In the genomic region with DNA sequence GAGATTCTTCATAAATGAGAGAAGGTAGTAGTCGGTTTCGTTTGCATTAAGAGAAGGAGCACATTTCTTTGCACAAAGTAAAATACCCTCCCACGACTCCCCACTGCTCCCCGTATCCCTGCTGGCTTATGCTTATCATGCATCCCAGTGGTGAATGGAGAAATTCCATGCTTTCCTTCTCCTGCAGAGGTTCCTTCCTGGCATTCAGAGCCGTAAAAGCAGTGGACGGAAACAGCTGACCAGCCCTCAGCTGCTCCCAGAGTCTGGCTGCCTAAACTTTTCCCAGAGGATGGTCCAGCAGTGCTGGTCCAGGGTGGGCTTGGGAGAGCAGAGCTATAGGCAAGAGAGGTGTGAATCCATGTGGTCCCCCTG, we compare ENCODE assay signal across 13 cellular contexts.
DNase-seq lines count a peak whose midpoint lies in the region; TF ChIP-seq lines count a peak whose summit lies in the region.
"Had no signal": no experiment of that assay in that cellular context is flagged by ENCODE, and none has a peak within 500 bp of the region (broad histone marks: within the 10 kb centered on the region; RNA-seq: fewer than 3 reads in every experiment).

No MANE protein-coding gene starts in this region.

- H3K36me3 Mint-ChIP-seq in endothelial cell (ENCODE audit: low read depth, unreplicated experiment) = peaks cover 18% of the 10 kb centered on the region
- H3K36me3 Mint-ChIP-seq: CD8-positive, alpha-beta T cell; natural killer cell had no signal

- peaks cover 87% of the 10 kb centered on the region for H3K79me2 ChIP-seq in OCI-LY7 (ENCODE audit: insufficient read depth, low read depth, low read length)

- intact Hi-C loops in OCI-LY7 (cut with micrococcal nuclease; ENCODE audit: unreplicated experiment) = no loop called here

- H3K36me3 ChIP-seq in H7 (replicated peaks; ENCODE audit: control insufficient read depth, insufficient read depth, low read length) = no peaks in the 10 kb centered on the region
- peaks cover 27% of the 10 kb centered on the region for H3K36me3 ChIP-seq in skeletal muscle satellite cell (ENCODE audit: insufficient read depth, low read length)
- peaks cover 33% of the 10 kb centered on the region for H3K36me3 ChIP-seq in OCI-LY7 (ENCODE audit: insufficient read depth, low read length)

- POLR2A ChIA-PET in OCI-LY7 (lab: Charles Lee) = no interaction called here

- H3K9me3 ChIP-seq in skeletal muscle satellite cell (replicated peaks; ENCODE audit: low read length) (no peaks in the 10 kb centered on the region), OCI-LY7 (ENCODE audit: low read length) (no peaks in the 10 kb centered on the region)

- no peaks in the 10 kb centered on the region for H3K9me2 ChIP-seq in OCI-LY7 (ENCODE audit: insufficient read depth, low read length)

- H3K4me2 ChIP-seq in skeletal muscle satellite cell (ENCODE audit: low read length) = peak overlapping the region; percentile 62
- no peak overlapping the region for H3K4me2 ChIP-seq in OCI-LY7 (ENCODE audit: low read length)

- H3K4me1 Mint-ChIP-seq in endothelial cell (ENCODE audit: unreplicated experiment) = peaks cover 75% of the 10 kb centered on the region
- H3K4me1 Mint-ChIP-seq: natural killer cell had no signal

- H4K20me1 ChIP-seq in OCI-LY7 (ENCODE audit: insufficient read depth, low read length) = no peaks in the 10 kb centered on the region

- H3K27ac Mint-ChIP-seq in endothelial cell (ENCODE audit: unreplicated experiment) = peak overlapping the region; percentile 99
- H3K27ac Mint-ChIP-seq: activated CD4-positive, alpha-beta T cell treated with anti-CD3 and anti-CD28 coated beads, Interleukin-2, amount 10 ng/mL, durations not matched to agents 24 days and 14 days; CD8-positive, alpha-beta T cell; natural killer cell had no signal

- TF ChIP-seq CTCF in endothelial cell (IDR thresholded peaks at IDR 0.05; ENCODE audit: unreplicated experiment) = no peak
- TF ChIP-seq CTCF in OCI-LY7 (conservative IDR thresholded peaks at IDR 0.05; ENCODE audit: low read length) = no peak

- CTCF ChIA-PET in OCI-LY7 (lab: Charles Lee; ENCODE audit: unreplicated experiment) = no interaction called here

- no peaks in the 10 kb centered on the region for H3K9me3 Mint-ChIP-seq in endothelial cell (ENCODE audit: unreplicated experiment)
- H3K9me3 Mint-ChIP-seq: activated CD4-positive, alpha-beta T cell treated with anti-CD3 and anti-CD28 coated beads, Interleukin-2, amount 10 ng/mL, durations not matched to agents 24 days and 14 days; CD8-positive, alpha-beta T cell; natural killer cell had no signal

- peak overlapping the region; percentile 60 for H3K4me3 Mint-ChIP-seq in endothelial cell (ENCODE audit: unreplicated experiment)
- H3K4me3 Mint-ChIP-seq: activated CD4-positive, alpha-beta T cell treated with anti-CD3 and anti-CD28 coated beads, Interleukin-2, amount 10 ng/mL, durations not matched to agents 24 days and 14 days; CD8-positive, alpha-beta T cell; natural killer cell had no signal

- BruUV-seq in OCI-LY7 (replicated peaks; lab: Mats Ljungman, UMichigan) = no TSS peak

- no peak overlapping the region for H3K27ac ChIP-seq in OCI-LY7 (ENCODE audit: low read depth, low read length, poor library complexity, severe bottlenecking)

- H3K4me1 ChIP-seq in skeletal muscle satellite cell (ENCODE audit: control insufficient read depth, insufficient read depth, low read length) (peaks cover 37% of the 10 kb centered on the region), OCI-LY7 (ENCODE audit: insufficient read depth, low read length, poor library complexity, severe bottlenecking) (peaks cover 62% of the 10 kb centered on the region)

- H3K9ac ChIP-seq in skeletal muscle satellite cell (ENCODE audit: low read depth, low read length) = peak overlapping the region; percentile 61

- H3K4me3 ChIP-seq in H7 (ENCODE audit: insufficient read depth, low read depth, low read length) (no peak overlapping the region), skeletal muscle satellite cell (ENCODE audit: low read length) (no peak overlapping the region), OCI-LY7 (ENCODE audit: low read depth, low read length, poor library complexity, severe bottlenecking) (no peak overlapping the region)

- H3K27me3 Mint-ChIP-seq in endothelial cell (ENCODE audit: unreplicated experiment) = peaks cover 22% of the 10 kb centered on the region
- H3K27me3 Mint-ChIP-seq: activated CD4-positive, alpha-beta T cell treated with anti-CD3 and anti-CD28 coated beads, Interleukin-2, amount 10 ng/mL, durations not matched to agents 24 days and 14 days had no signal

- DNase-seq in H7 (peak; percentile 38), endothelial cell (ENCODE audit: low spot score) (peak; percentile 61), left kidney (ENCODE audit: low read depth, low spot score) (peak; percentile 53), DMS 273 (lab: John Stamatoyannopoulos, UW; ENCODE audit: unreplicated experiment) (no peak), NCI-H1436 (lab: John Stamatoyannopoulos, UW) (no peak), OCI-LY7 (ENCODE audit: low spot score) (no peak)
- no peak for DNase-seq in stimulated activated CD4-positive, alpha-beta T cell treated with anti-CD3 and anti-CD28 coated beads, Interleukin-4, amount 100 ng/mL, for 4 hours
- DNase-seq: activated CD4-positive, alpha-beta T cell treated with anti-CD3 and anti-CD28 coated beads, Interleukin-2, amount 10 ng/mL, durations not matched to agents 24 days and 14 days; activated gamma-delta T cell treated with Interleukin-2 at 50 U/mL for 16 hours; CD8-positive, alpha-beta T cell; natural killer cell; stimulated activated CD4-positive, alpha-beta T cell treated with anti-CD3 and anti-CD28 coated beads, Interleukin-2, amount 100 ng/mL, for 48 hours had no signal

- H3K27me3 ChIP-seq in H7 (ENCODE audit: control insufficient read depth, insufficient read depth, low read length) = no peaks in the 10 kb centered on the region
- no peaks in the 10 kb centered on the region for H3K27me3 ChIP-seq in skeletal muscle satellite cell (ENCODE audit: control insufficient read depth, insufficient read depth, low read length)

- no peak overlapping the region for H2AFZ ChIP-seq in OCI-LY7 (ENCODE audit: low read length)

Comparison
In these comparisons a context has a peak if more than half of its experiments do, and no peak if none do; other contexts are left out.
1. DNase-seq: peak in H7 (single experiment), endothelial cell (single experiment) and left kidney (single experiment); none in DMS 273 (single experiment), NCI-H1436 (single experiment), stimulated activated CD4-positive, alpha-beta T cell treated with anti-CD3 and anti-CD28 coated beads, Interleukin-4, amount 100 ng/mL, for 4 hours (0 of 2) and OCI-LY7 (single experiment).